Comparison of ENCODE assay signal across 19 cellular contexts in the genomic region with DNA sequence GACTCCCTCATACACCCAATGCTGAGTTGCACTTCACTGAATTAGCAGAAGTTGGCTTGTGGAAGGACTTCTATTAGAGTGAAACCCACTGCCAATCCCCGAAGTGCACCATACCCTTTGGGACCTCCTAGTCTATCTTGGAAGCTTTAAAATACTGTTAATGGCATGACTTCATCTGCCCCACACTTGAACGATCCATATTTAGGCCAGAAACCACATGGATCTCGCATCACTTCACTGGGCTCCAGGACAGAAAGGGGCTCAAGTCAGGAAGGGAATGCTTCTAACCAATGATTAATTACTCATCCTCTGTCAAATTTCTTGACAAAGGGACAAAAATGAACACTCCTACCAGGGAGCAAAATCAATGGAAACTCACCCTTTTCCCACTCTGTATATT.
DNase-seq lines count a peak whose midpoint lies in the region; ATAC-seq and TF ChIP-seq lines count a peak whose summit lies in the region.
"Had no signal": no experiment of that assay in that cellular context is flagged by ENCODE, and none has a peak within 500 bp of the region (broad histone marks: within the 10 kb centered on the region; RNA-seq: fewer than 3 reads in every experiment).

No MANE protein-coding gene starts in this region.

- peaks cover 45% of the 10 kb centered on the region for H3K4me1 Mint-ChIP-seq in activated CD4-positive, alpha-beta T cell treated with anti-CD3 and anti-CD28 coated beads for 36 hours

- H3K4me3 Mint-ChIP-seq in activated CD4-positive, alpha-beta T cell treated with anti-CD3 and anti-CD28 coated beads for 36 hours = no peak overlapping the region
- H3K4me3 Mint-ChIP-seq: activated CD4-positive, alpha-beta memory T cell treated with anti-CD3 and anti-CD28 coated beads, Interleukin-2, amount 10 ng/mL, durations not matched to agents 7 days and 5 days; activated naive CD8-positive, alpha-beta T cell; CD4-positive, CD25-positive, alpha-beta regulatory T cell had no signal

- H2AFZ ChIP-seq in osteoblast (ENCODE audit: low read length) = no peak overlapping the region

- ATAC-seq in heart right ventricle (no peak), left cardiac atrium (no peak), HG03457 (IDR thresholded peaks at IDR 0.05; ENCODE audit: unreplicated experiment) (no peak)
- no peak for ATAC-seq in activated CD4-positive, alpha-beta T cell treated with anti-CD3 and anti-CD28 coated beads for 36 hours
- ATAC-seq: A549 had no signal

- H3K36me3 ChIP-seq in heart right ventricle (no peaks in the 10 kb centered on the region), osteoblast (ENCODE audit: insufficient read depth, low read length) (no peaks in the 10 kb centered on the region), uterus (no peaks in the 10 kb centered on the region)

- H3K4me2 ChIP-seq in osteoblast (ENCODE audit: insufficient read depth, low read length) = peak overlapping the region; percentile 26
- H3K4me2 ChIP-seq: A549 had no signal

- CTCF ChIA-PET in activated CD4-positive, alpha-beta T cell treated with anti-CD3 and anti-CD28 coated beads for 36 hours (lab: Charles Lee) = interaction anchor here (0.8 to 1.4 kb wide), 3 partner anchors 17 to 178 kb away, joined by 3 to 5 read pairs (median 3); no protein-coding TSS in a partner anchor

- H3K27me3 Mint-ChIP-seq in activated CD4-positive, alpha-beta T cell treated with anti-CD3 and anti-CD28 coated beads for 36 hours = peaks cover 6% of the 10 kb centered on the region
- H3K27me3 Mint-ChIP-seq: activated naive CD8-positive, alpha-beta T cell; CD4-positive, CD25-positive, alpha-beta regulatory T cell had no signal

- POLR2A ChIA-PET in activated CD4-positive, alpha-beta T cell treated with anti-CD3 and anti-CD28 coated beads for 36 hours (lab: Charles Lee) = no interaction called here

- intact Hi-C loops in heart right ventricle (cut with DNase I) (loop anchor here in 2 of 10 donors (5.0 to 10.0 kb wide), 3 partner anchors 35 to 165 kb away; partner anchors contain the start of gene FNBP1L (in 1 of the 2)), left cardiac atrium (cut with DNase I) (no loop called here), uterus (cut with DNase I; ENCODE audit: low total_unique reads) (loop anchor here (10.0 kb wide), 1 partner anchor 168 kb away; the partner anchor contains the start of gene FNBP1L)
- intact Hi-C loops in activated CD4-positive, alpha-beta T cell treated with anti-CD3 and anti-CD28 coated beads for 36 hours (cut with DNase I, micrococcal nuclease) = loop anchor here in 1 of 2 experiments (10.0 kb wide), 1 partner anchor 568 kb away; no protein-coding TSS in a partner anchor

- H3K27me3 ChIP-seq in heart right ventricle = no peaks in the 10 kb centered on the region
- H3K27me3 ChIP-seq in osteoblast (ENCODE audit: insufficient read depth, low read length) = no peaks in the 10 kb centered on the region
- no peaks in the 10 kb centered on the region for H3K27me3 ChIP-seq in uterus
- H3K27me3 ChIP-seq: upper lobe of left lung had no signal

- peaks cover 90% of the 10 kb centered on the region for H3K79me2 ChIP-seq in osteoblast (ENCODE audit: insufficient read depth, low read length)

- no peak for TF ChIP-seq POLR2A in uterus (IDR thresholded peaks at IDR 0.05)

- WGBS in heart right ventricle, 2 donors = 64 to 79% methylated on average over 3 of the region's 3 CpGs

- no peaks in the 10 kb centered on the region for H3K9me3 Mint-ChIP-seq in activated CD4-positive, alpha-beta T cell treated with anti-CD3 and anti-CD28 coated beads for 36 hours (ENCODE audit: low read depth)
- H3K9me3 Mint-ChIP-seq: activated CD4-positive, alpha-beta memory T cell treated with anti-CD3 and anti-CD28 coated beads, Interleukin-2, amount 10 ng/mL, durations not matched to agents 7 days and 5 days; CD4-positive, CD25-positive, alpha-beta regulatory T cell had no signal

- DNase-seq in heart right ventricle (no peak), left cardiac atrium (no peak), osteoblast (ENCODE audit: insufficient read length, low spot score, missing footprints) (no peak), uterus (no peak), GDM1 (lab: John Stamatoyannopoulos, UW) (no peak)
- no peak for DNase-seq in activated CD4-positive, alpha-beta T cell treated with anti-CD3 and anti-CD28 coated beads for 36 hours
- DNase-seq: activated CD4-positive, alpha-beta memory T cell treated with anti-CD3 and anti-CD28 coated beads, Interleukin-2, amount 10 ng/mL, durations not matched to agents 7 days and 5 days; activated T-cell treated with anti-CD3 and anti-CD28 coated beads, Interleukin-2, amount 50 U/mL, for 48 hours; CD4-positive, CD25-positive, alpha-beta regulatory T cell; DND-41; Karpas-422; NCI-H1417; NCI-H748 treated with DMSO at 0.1 percent for 48 hours; small intestine; upper lobe of left lung had no signal

- TF ChIP-seq CTCF in heart right ventricle (IDR thresholded peaks at IDR 0.05) (no peak), osteoblast (IDR thresholded peaks at IDR 0.05; ENCODE audit: extremely low read depth, low read depth, low read length) (no peak), uterus (IDR thresholded peaks at IDR 0.05) (no peak)

- H4K20me1 ChIP-seq in osteoblast (ENCODE audit: insufficient read depth, low read length) = peaks cover 17% of the 10 kb centered on the region

- H3K27ac ChIP-seq in heart right ventricle (peak overlapping the region; percentile 17 to 82 (median 72)), cingulate gyrus (ENCODE audit: low read depth, low read length) (peak overlapping the region; percentile 12), osteoblast (ENCODE audit: low read depth, low read length) (peak overlapping the region; percentile 24), uterus (peak overlapping the region; percentile 64 to 65)
- H3K27ac ChIP-seq: upper lobe of left lung had no signal

- H3K36me3 Mint-ChIP-seq in activated CD4-positive, alpha-beta T cell treated with anti-CD3 and anti-CD28 coated beads for 36 hours (ENCODE audit: low read depth) = no peaks in the 10 kb centered on the region
- H3K36me3 Mint-ChIP-seq: activated naive CD8-positive, alpha-beta T cell; CD4-positive, CD25-positive, alpha-beta regulatory T cell had no signal

- H3K4me1 ChIP-seq in heart right ventricle (peaks cover 30 to 99% (median 80%) of the 10 kb centered on the region in 9 donors), osteoblast (ENCODE audit: insufficient read depth, low read length) (peaks cover 83% of the 10 kb centered on the region), uterus (peaks cover 0 to 14% of the 10 kb centered on the region in 2 donors)

- peak overlapping the region in 9 of 10 donors; percentile 35 to 56 (median 53) for H3K4me3 ChIP-seq in heart right ventricle
- H3K4me3 ChIP-seq in osteoblast (ENCODE audit: insufficient read depth, low read length) = no peak overlapping the region
- H3K4me3 ChIP-seq in uterus = no peak overlapping the region
- H3K4me3 ChIP-seq: A549, upper lobe of left lung had no signal

- H3K9me3 ChIP-seq in heart right ventricle (no peaks in the 10 kb centered on the region), osteoblast (ENCODE audit: low read depth, low read length) (no peaks in the 10 kb centered on the region), uterus (no peaks in the 10 kb centered on the region)
- H3K9me3 ChIP-seq: A549, upper lobe of left lung had no signal

- H3K27ac Mint-ChIP-seq in activated CD4-positive, alpha-beta T cell treated with anti-CD3 and anti-CD28 coated beads for 36 hours = no peak overlapping the region
- H3K27ac Mint-ChIP-seq: activated CD4-positive, alpha-beta memory T cell treated with anti-CD3 and anti-CD28 coated beads, Interleukin-2, amount 10 ng/mL, durations not matched to agents 7 days and 5 days; activated naive CD8-positive, alpha-beta T cell; CD4-positive, CD25-positive, alpha-beta regulatory T cell had no signal

Comparison
In these comparisons a context has a peak if more than half of its experiments do, and no peak if none do; other contexts are left out.
1. H3K27ac ChIP-seq: peak in every context shown above with its lines; median percentile 72 in heart right ventricle; 64 in uterus; 24 in osteoblast; 12 in cingulate gyrus.
2. H3K4me3 ChIP-seq: peak in heart right ventricle (9 of 10); none in osteoblast (single experiment) and uterus (0 of 2).